8 cellular contexts compared by ENCODE assay signal in the genomic region with DNA sequence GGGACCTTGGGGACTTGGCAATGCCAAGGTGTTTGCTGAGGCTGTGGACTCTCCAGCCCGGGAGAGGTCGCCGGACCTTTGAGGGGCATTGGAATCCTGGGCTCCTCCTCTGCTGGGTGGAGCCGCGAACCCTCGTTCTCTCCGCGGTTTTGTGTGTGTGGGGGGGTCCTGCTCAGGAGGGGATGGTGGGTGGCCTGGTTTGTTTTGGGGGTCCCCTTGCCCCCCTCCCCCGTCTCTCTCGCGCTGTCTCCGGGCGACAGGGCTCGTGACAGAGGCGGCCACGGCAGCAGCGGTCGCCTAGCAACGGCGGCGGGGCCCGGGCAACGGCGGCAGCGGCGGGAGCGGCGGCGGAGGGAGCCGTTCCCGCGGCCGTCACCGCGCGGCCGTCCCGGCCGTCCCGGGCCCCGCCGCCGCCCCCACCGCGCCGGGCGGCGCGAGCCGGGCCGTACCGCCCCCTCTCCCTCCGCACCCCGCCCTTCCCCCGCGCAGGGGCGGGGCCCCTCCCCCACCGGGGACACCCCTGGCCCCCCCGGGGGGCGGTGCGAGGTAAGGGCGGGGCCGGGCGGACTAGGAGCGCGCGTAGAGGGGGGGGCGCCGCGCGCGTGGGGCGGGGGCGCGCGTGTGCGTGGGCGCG. TPM values are rescaled to one million over a fixed set of nuclear protein-coding genes. Genes with fewer than 3 reads are reported as not detected.
DNase-seq lines count a peak whose midpoint lies in the region; ATAC-seq and TF ChIP-seq lines count a peak whose summit lies in the region.

No MANE protein-coding gene starts in this region.

- peak; percentile 15 for DNase-seq in NCI-H2029 (lab: John Stamatoyannopoulos, UW)
- DNase-seq in NCI-H2029 treated with DMSO at 0.1 percent for 48 hours (lab: John Stamatoyannopoulos, UW), result no peak
- no peak for DNase-seq in RWPE2 (ENCODE audit: low spot score)
- peak; percentile 61 to 87 (median 84) for DNase-seq in right cardiac atrium
- peak; percentile 55 for DNase-seq in retina
- no peak for DNase-seq in NCI-H128 (lab: John Stamatoyannopoulos, UW; ENCODE audit: unreplicated experiment)

- ATAC-seq in RWPE2 (ENCODE audit: low read depth) (no peak), right cardiac atrium (no peak), HG03159 (IDR thresholded peaks at IDR 0.05; ENCODE audit: unreplicated experiment) (no peak)

- no peak for TF ChIP-seq CTCF in RWPE2 (IDR thresholded peaks at IDR 0.05; ENCODE audit: poor library complexity, severe bottlenecking)

- intact Hi-C loops in right cardiac atrium (cut with DNase I), result loop anchor here in 1 of 4 donors (10.0 kb wide), 1 partner anchor 147 kb away; no protein-coding TSS in a partner anchor

- H3K4me3 ChIP-seq in RWPE2 (ENCODE audit: severe bottlenecking) (peak overlapping the region; percentile 69), right cardiac atrium (ENCODE audit: low read length) (peak overlapping the region; percentile 72)

- H3K9me3 ChIP-seq in RWPE2 (ENCODE audit: severe bottlenecking) (no peaks in the 10 kb centered on the region), right cardiac atrium (ENCODE audit: control insufficient read depth, low read length) (no peaks in the 10 kb centered on the region)

- H3K4me1 ChIP-seq in RWPE2 (ENCODE audit: insufficient read depth, poor library complexity, severe bottlenecking) (peaks cover 30% of the 10 kb centered on the region), right cardiac atrium (ENCODE audit: control insufficient read depth, insufficient read depth, low read length) (peaks cover 14% of the 10 kb centered on the region)

- under 1% methylated on average over 66 of the region's 79 CpGs for WGBS in right cardiac atrium

- H3K27ac ChIP-seq in RWPE2 (ENCODE audit: poor library complexity, severe bottlenecking) (peak overlapping the region; percentile 82), angular gyrus (ENCODE audit: low read depth, low read length) (peak overlapping the region; percentile 78), right cardiac atrium (ENCODE audit: low read length) (peak overlapping the region; percentile 16)

- H3K36me3 ChIP-seq in RWPE2 (ENCODE audit: low read depth), result no peaks in the 10 kb centered on the region

- no peaks in the 10 kb centered on the region for H3K27me3 ChIP-seq in RWPE2 (ENCODE audit: insufficient read depth, poor library complexity, severe bottlenecking)
- no peaks in the 10 kb centered on the region for H3K27me3 ChIP-seq in right cardiac atrium (ENCODE audit: control insufficient read depth, insufficient read depth)

RNA-seq across cellular contexts. Expression of a gene that starts 7.8 kb away (rescaled TPM):
- 10 to 100 TPM in 1 of 4 donors, 1 to 10 TPM in 3; 8.6 to 13.2 (median 9.0) TPM for total RNA-seq in right cardiac atrium
- 8.0 TPM for polyA plus RNA-seq in right cardiac atrium

RNA-seq across cellular contexts. Expression of a gene that starts 9.8 kb away (rescaled TPM):
- total RNA-seq in right cardiac atrium, result 100 to 1,000 TPM; 128 to 177 (median 133) TPM
- polyA plus RNA-seq in right cardiac atrium, result 170 TPM

RNA-seq across cellular contexts. Expression of a gene that starts 16.9 kb away (rescaled TPM):
- 10 to 100 TPM; 55.5 to 70.6 (median 65.4) TPM for total RNA-seq in right cardiac atrium
- 76.4 TPM for polyA plus RNA-seq in right cardiac atrium

RNA-seq across cellular contexts. Expression of a gene that starts 26.7 kb away (rescaled TPM):
- total RNA-seq in right cardiac atrium, result 1 to 10 TPM; 3.9 to 4.9 (median 4.3) TPM
- 2.8 TPM for polyA plus RNA-seq in right cardiac atrium

RNA-seq across cellular contexts. Expression of a gene that starts 36.1 kb away (rescaled TPM):
- 1 to 10 TPM in 2 of 4 donors, under 1 TPM in 1, not detected in 1; 0.62 to 1.2 (median 1.1) TPM for total RNA-seq in right cardiac atrium
- 0.16 TPM for polyA plus RNA-seq in right cardiac atrium

Comparison
In these comparisons a context has a peak if more than half of its experiments do, and no peak if none do; other contexts are left out.
1. DNase-seq: peak in NCI-H2029 (single experiment), right cardiac atrium (3 of 3) and retina (single experiment); none in NCI-H2029 treated with DMSO at 0.1 percent for 48 hours (single experiment), RWPE2 (single experiment) and NCI-H128 (single experiment).
2. H3K27ac ChIP-seq: peak in every context shown above with its lines; median percentile 82 in RWPE2; 78 in angular gyrus; 16 in right cardiac atrium.